1 cellular context compared by ENCODE assay signal in the genomic region with DNA sequence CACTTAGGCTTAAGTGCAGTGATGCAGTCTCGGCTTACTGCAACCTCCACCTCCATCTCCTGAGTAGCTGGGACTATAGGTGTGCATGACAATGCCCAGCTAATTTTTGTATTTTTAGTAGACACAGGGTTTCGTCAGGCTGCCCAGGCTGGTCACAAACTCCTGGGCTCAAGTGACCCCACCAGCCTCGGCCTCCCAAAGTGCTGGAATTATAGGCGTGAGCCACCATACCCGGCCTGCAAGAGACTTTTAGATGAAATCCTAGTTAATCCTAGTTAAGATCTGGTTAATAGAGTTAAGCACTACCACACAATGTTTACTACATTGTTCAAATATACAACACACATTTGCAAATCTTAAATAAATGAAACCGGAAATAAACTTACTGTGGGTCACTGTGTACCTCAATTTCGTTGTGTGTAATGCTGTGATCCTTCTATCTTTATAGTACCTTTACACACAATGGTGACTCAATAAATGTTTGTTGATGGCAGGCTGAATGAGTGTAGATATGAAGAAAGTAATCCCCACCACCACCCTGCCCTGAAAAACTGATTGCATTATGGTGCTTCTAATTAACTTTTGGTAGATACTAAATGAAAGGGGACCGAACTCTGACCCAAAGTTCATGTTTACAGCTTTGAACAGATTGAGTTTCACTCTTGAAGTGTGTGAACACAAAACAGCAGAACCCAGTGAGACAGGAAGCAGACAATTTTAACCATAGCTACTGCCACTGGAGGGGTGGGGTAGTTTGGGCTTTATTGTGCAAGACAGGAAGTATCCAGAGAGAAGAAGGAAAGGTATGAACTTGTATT.
TF ChIP-seq lines count a peak whose summit lies in the region.

No MANE protein-coding gene starts in this region.

TF ChIP-seq in K562, 482 proteins besides CTCF, POLR2A, EP300 and RAD21 (continued from another document and continues in another):
- TF ChIP-seq, protein P1, sequence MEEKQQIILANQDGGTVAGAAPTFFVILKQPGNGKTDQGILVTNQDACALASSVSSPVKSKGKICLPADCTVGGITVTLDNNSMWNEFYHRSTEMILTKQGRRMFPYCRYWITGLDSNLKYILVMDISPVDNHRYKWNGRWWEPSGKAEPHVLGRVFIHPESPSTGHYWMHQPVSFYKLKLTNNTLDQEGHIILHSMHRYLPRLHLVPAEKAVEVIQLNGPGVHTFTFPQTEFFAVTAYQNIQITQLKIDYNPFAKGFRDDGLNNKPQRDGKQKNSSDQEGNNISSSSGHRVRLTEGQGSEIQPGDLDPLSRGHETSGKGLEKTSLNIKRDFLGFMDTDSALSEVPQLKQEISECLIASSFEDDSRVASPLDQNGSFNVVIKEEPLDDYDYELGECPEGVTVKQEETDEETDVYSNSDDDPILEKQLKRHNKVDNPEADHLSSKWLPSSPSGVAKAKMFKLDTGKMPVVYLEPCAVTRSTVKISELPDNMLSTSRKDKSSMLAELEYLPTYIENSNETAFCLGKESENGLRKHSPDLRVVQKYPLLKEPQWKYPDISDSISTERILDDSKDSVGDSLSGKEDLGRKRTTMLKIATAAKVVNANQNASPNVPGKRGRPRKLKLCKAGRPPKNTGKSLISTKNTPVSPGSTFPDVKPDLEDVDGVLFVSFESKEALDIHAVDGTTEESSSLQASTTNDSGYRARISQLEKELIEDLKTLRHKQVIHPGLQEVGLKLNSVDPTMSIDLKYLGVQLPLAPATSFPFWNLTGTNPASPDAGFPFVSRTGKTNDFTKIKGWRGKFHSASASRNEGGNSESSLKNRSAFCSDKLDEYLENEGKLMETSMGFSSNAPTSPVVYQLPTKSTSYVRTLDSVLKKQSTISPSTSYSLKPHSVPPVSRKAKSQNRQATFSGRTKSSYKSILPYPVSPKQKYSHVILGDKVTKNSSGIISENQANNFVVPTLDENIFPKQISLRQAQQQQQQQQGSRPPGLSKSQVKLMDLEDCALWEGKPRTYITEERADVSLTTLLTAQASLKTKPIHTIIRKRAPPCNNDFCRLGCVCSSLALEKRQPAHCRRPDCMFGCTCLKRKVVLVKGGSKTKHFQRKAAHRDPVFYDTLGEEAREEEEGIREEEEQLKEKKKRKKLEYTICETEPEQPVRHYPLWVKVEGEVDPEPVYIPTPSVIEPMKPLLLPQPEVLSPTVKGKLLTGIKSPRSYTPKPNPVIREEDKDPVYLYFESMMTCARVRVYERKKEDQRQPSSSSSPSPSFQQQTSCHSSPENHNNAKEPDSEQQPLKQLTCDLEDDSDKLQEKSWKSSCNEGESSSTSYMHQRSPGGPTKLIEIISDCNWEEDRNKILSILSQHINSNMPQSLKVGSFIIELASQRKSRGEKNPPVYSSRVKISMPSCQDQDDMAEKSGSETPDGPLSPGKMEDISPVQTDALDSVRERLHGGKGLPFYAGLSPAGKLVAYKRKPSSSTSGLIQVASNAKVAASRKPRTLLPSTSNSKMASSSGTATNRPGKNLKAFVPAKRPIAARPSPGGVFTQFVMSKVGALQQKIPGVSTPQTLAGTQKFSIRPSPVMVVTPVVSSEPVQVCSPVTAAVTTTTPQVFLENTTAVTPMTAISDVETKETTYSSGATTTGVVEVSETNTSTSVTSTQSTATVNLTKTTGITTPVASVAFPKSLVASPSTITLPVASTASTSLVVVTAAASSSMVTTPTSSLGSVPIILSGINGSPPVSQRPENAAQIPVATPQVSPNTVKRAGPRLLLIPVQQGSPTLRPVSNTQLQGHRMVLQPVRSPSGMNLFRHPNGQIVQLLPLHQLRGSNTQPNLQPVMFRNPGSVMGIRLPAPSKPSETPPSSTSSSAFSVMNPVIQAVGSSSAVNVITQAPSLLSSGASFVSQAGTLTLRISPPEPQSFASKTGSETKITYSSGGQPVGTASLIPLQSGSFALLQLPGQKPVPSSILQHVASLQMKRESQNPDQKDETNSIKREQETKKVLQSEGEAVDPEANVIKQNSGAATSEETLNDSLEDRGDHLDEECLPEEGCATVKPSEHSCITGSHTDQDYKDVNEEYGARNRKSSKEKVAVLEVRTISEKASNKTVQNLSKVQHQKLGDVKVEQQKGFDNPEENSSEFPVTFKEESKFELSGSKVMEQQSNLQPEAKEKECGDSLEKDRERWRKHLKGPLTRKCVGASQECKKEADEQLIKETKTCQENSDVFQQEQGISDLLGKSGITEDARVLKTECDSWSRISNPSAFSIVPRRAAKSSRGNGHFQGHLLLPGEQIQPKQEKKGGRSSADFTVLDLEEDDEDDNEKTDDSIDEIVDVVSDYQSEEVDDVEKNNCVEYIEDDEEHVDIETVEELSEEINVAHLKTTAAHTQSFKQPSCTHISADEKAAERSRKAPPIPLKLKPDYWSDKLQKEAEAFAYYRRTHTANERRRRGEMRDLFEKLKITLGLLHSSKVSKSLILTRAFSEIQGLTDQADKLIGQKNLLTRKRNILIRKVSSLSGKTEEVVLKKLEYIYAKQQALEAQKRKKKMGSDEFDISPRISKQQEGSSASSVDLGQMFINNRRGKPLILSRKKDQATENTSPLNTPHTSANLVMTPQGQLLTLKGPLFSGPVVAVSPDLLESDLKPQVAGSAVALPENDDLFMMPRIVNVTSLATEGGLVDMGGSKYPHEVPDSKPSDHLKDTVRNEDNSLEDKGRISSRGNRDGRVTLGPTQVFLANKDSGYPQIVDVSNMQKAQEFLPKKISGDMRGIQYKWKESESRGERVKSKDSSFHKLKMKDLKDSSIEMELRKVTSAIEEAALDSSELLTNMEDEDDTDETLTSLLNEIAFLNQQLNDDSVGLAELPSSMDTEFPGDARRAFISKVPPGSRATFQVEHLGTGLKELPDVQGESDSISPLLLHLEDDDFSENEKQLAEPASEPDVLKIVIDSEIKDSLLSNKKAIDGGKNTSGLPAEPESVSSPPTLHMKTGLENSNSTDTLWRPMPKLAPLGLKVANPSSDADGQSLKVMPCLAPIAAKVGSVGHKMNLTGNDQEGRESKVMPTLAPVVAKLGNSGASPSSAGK (IDR thresholded peaks at IDR 0.05) = no peak; the same call in 1 of the 2 replicates
- TF ChIP-seq TSC22D4 (tag; IDR thresholded peaks at IDR 0.05) = no peak
- TF ChIP-seq MED1 (CRISPR knock-in tag; IDR thresholded peaks at IDR 0.05; ENCODE audit: borderline replicate concordance) = no peak
- TF ChIP-seq, protein P2, sequence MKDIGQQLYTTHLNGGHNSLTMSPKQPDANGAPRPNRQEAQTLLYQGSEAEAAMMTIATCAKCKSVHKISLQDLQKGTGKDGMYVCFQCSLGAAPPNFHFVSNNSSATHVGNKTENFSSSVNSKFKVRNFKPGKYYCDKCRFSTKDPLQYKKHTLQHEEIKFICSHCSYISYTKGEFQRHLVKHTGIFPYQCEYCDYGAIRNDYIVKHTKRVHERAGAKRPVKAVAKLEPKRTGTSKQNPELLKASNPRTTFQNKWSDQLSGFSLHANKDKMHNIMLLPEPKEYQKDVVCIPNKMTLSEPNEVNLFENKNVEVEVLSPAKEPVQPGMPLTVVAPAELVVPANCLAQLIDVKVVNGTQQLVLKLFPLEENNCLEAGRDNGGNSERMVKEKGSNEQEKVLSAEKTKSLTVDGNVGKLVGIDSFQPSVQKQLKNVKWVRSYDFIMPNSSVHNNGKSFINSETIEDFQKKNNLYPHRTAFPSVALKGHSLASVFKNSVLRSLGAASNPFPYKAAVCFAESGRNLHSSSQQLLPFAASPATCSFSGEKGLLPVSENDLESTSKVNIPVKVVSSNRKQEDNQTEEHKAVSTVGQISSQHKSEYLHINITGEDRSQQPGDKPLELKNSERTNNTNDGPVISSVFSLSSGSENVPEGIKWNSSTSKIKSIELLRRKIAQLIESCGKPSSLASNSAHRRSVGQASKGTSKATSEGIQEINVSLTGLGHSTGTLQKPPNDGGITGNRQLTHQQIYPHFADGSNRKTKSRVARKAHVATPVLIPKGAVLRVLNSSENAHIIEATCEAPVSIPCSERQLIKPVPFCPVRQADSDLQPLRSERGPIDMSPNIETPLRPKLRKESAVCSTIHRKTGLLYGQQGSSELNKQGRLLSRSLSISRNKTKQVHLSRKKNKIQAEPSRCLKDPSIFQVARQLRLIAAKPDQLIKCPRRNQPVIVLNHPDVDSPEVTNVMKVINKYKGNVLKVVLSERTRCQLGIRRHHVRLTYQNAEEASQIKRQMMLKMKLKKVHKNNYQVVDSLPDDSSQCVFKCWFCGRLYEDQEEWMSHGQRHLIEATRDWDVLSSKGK (CRISPR knock-in tag; IDR thresholded peaks at IDR 0.05) = no peak
- no peak for TF ChIP-seq U2AF2 (optimal IDR thresholded peaks at IDR 0.05; ENCODE audit: low read depth, low read length)
- peak; percentile 64 for TF ChIP-seq CEBPG (CRISPR knock-in tag; IDR thresholded peaks at IDR 0.05)
- TF ChIP-seq CEBPG (tag; conservative IDR thresholded peaks at IDR 0.05 in 1 of 2, IDR thresholded peaks at IDR 0.05 in 1 of 2) = peak; percentile 95 to 96
- TF ChIP-seq SMAD1 (IDR thresholded peaks at IDR 0.05; ENCODE audit: low read depth, low read length, partially characterized antibody) = no peak
- TF ChIP-seq PHB2 (IDR thresholded peaks at IDR 0.05; ENCODE audit: low read depth) = no peak
- TF ChIP-seq JUN (IDR thresholded peaks at IDR 0.05; ENCODE audit: borderline replicate concordance, low read depth, low read length) = no peak
- TF ChIP-seq JUN (CRISPR knock-in tag; IDR thresholded peaks at IDR 0.05; ENCODE audit: borderline replicate concordance) = no peak
- TF ChIP-seq NELFE (IDR thresholded peaks at IDR 0.05; ENCODE audit: insufficient read depth, insufficient read length) = no peak
- no peak for TF ChIP-seq CREB1 (IDR thresholded peaks at IDR 0.05)
- no peak for TF ChIP-seq CREB1 (CRISPR knock-in tag; IDR thresholded peaks at IDR 0.05)
- TF ChIP-seq, protein P3, sequence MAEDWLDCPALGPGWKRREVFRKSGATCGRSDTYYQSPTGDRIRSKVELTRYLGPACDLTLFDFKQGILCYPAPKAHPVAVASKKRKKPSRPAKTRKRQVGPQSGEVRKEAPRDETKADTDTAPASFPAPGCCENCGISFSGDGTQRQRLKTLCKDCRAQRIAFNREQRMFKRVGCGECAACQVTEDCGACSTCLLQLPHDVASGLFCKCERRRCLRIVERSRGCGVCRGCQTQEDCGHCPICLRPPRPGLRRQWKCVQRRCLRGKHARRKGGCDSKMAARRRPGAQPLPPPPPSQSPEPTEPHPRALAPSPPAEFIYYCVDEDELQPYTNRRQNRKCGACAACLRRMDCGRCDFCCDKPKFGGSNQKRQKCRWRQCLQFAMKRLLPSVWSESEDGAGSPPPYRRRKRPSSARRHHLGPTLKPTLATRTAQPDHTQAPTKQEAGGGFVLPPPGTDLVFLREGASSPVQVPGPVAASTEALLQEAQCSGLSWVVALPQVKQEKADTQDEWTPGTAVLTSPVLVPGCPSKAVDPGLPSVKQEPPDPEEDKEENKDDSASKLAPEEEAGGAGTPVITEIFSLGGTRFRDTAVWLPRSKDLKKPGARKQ (CRISPR knock-in tag; IDR thresholded peaks at IDR 0.05) = no peak
- TF ChIP-seq SLC30A9 (CRISPR knock-in tag; IDR thresholded peaks at IDR 0.05) = no peak
- TF ChIP-seq C11orf30 (IDR thresholded peaks at IDR 0.05; ENCODE audit: low read depth) = no peak
- TF ChIP-seq KLF16 (IDR thresholded peaks at IDR 0.05) = no peak
- peak; percentile 52 for TF ChIP-seq ZNF644 (tag; IDR thresholded peaks at IDR 0.05; ENCODE audit: low read depth)
- TF ChIP-seq, protein P4, sequence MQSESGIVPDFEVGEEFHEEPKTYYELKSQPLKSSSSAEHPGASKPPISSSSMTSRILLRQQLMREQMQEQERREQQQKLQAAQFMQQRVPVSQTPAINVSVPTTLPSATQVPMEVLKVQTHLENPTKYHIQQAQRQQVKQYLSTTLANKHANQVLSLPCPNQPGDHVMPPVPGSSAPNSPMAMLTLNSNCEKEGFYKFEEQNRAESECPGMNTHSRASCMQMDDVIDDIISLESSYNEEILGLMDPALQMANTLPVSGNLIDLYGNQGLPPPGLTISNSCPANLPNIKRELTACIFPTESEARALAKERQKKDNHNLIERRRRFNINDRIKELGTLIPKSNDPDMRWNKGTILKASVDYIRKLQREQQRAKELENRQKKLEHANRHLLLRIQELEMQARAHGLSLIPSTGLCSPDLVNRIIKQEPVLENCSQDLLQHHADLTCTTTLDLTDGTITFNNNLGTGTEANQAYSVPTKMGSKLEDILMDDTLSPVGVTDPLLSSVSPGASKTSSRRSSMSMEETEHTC (IDR thresholded peaks at IDR 0.05) = no peak
- TF ChIP-seq MTA3 (IDR thresholded peaks at IDR 0.05; ENCODE audit: borderline replicate concordance) = no peak
- TF ChIP-seq, protein P5, sequence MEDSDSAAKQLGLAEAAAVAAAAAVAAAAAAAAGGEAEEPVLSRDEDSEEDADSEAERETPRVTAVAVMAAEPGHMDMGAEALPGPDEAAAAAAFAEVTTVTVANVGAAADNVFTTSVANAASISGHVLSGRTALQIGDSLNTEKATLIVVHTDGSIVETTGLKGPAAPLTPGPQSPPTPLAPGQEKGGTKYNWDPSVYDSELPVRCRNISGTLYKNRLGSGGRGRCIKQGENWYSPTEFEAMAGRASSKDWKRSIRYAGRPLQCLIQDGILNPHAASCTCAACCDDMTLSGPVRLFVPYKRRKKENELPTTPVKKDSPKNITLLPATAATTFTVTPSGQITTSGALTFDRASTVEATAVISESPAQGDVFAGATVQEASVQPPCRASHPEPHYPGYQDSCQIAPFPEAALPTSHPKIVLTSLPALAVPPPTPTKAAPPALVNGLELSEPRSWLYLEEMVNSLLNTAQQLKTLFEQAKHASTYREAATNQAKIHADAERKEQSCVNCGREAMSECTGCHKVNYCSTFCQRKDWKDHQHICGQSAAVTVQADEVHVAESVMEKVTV (CRISPR knock-in tag; IDR thresholded peaks at IDR 0.05) = no peak
- TF ChIP-seq, protein P6, sequence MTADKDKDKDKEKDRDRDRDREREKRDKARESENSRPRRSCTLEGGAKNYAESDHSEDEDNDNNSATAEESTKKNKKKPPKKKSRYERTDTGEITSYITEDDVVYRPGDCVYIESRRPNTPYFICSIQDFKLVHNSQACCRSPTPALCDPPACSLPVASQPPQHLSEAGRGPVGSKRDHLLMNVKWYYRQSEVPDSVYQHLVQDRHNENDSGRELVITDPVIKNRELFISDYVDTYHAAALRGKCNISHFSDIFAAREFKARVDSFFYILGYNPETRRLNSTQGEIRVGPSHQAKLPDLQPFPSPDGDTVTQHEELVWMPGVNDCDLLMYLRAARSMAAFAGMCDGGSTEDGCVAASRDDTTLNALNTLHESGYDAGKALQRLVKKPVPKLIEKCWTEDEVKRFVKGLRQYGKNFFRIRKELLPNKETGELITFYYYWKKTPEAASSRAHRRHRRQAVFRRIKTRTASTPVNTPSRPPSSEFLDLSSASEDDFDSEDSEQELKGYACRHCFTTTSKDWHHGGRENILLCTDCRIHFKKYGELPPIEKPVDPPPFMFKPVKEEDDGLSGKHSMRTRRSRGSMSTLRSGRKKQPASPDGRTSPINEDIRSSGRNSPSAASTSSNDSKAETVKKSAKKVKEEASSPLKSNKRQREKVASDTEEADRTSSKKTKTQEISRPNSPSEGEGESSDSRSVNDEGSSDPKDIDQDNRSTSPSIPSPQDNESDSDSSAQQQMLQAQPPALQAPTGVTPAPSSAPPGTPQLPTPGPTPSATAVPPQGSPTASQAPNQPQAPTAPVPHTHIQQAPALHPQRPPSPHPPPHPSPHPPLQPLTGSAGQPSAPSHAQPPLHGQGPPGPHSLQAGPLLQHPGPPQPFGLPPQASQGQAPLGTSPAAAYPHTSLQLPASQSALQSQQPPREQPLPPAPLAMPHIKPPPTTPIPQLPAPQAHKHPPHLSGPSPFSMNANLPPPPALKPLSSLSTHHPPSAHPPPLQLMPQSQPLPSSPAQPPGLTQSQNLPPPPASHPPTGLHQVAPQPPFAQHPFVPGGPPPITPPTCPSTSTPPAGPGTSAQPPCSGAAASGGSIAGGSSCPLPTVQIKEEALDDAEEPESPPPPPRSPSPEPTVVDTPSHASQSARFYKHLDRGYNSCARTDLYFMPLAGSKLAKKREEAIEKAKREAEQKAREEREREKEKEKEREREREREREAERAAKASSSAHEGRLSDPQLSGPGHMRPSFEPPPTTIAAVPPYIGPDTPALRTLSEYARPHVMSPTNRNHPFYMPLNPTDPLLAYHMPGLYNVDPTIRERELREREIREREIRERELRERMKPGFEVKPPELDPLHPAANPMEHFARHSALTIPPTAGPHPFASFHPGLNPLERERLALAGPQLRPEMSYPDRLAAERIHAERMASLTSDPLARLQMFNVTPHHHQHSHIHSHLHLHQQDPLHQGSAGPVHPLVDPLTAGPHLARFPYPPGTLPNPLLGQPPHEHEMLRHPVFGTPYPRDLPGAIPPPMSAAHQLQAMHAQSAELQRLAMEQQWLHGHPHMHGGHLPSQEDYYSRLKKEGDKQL (CRISPR knock-in tag; IDR thresholded peaks at IDR 0.05; ENCODE audit: borderline replicate concordance) = no peak
